In genomic region chr10:78831001-78831400, GRCh38 we compare ENCODE assay signal across 21 cellular contexts.
DNase-seq lines count a peak whose midpoint lies in the region; ATAC-seq, FAIRE-seq and TF ChIP-seq lines count a peak whose summit lies in the region.
"Had no signal": no experiment of that assay in that cellular context is flagged by ENCODE, and none has a peak within 500 bp of the region (broad histone marks: within the 10 kb centered on the region; RNA-seq: fewer than 3 reads in every experiment).

No MANE protein-coding gene starts in this region.

- H3K4me3 Mint-ChIP-seq in nephron: no peak overlapping the region
- H3K4me3 Mint-ChIP-seq in activated CD4-positive, alpha-beta T cell treated with anti-CD3 and anti-CD28 coated beads for 36 hours: no peak overlapping the region
- H3K4me3 Mint-ChIP-seq: CD8-positive, alpha-beta T cell; H9 had no signal

- no peaks in the 10 kb centered on the region for H3K79me2 ChIP-seq in HCT116 (ENCODE audit: insufficient read depth, low read length)

- no peaks in the 10 kb centered on the region for H3K9me2 ChIP-seq in HCT116 (ENCODE audit: insufficient read depth)

- peaks cover 17% of the 10 kb centered on the region for H3K27me3 Mint-ChIP-seq in nephron (ENCODE audit: low read depth)
- H3K27me3 Mint-ChIP-seq in activated CD4-positive, alpha-beta T cell treated with anti-CD3 and anti-CD28 coated beads for 36 hours: peaks cover 22% of the 10 kb centered on the region

- no TSS peak for BruUV-seq in HCT116 (replicated peaks; lab: Mats Ljungman, UMichigan)

- no peak for TF ChIP-seq EP300 in A549 (IDR thresholded peaks at IDR 0.05)

- FAIRE-seq in A549 (lab: Jason Lieb, UNC): no peak
- FAIRE-seq: D721Med had no signal

- peaks cover 26% of the 10 kb centered on the region for H3K9me3 ChIP-seq in A549
- H3K9me3 ChIP-seq in HCT116 (ENCODE audit: control insufficient read depth in 1 of 2, insufficient read depth in 1 of 2, low read depth in 1 of 2, low read length in 2 of 2): no peaks in the 10 kb centered on the region

- TF ChIP-seq RAD21 in A549 (conservative IDR thresholded peaks at IDR 0.05 in 1 of 2, IDR thresholded peaks at IDR 0.05 in 1 of 2) (no peak), HCT116 (IDR thresholded peaks at IDR 0.05; ENCODE audit: low read depth) (no peak)

- TF ChIP-seq CTCF in A549 (IDR thresholded peaks at IDR 0.05) (no peak), HCT116 (IDR thresholded peaks at IDR 0.05 in 2 of 3, conservative IDR thresholded peaks at IDR 0.05 in 1 of 3; ENCODE audit: borderline replicate concordance in 1 of 3, insufficient read depth in 1 of 3, low read depth in 2 of 3, low read length in 2 of 3) (no peak), nephron (IDR thresholded peaks at IDR 0.05; ENCODE audit: unreplicated experiment in 3 of 3) (no peak), dorsolateral prefrontal cortex (IDR thresholded peaks at IDR 0.05 in 54 of 56, conservative IDR thresholded peaks at IDR 0.05 in 2 of 56; ENCODE audit: low read depth in 1 of 56, partially characterized antibody in 56 of 56) (no peak)

- TF ChIP-seq POLR2A in A549 (IDR thresholded peaks at IDR 0.05; ENCODE audit: low read length): no peak
- TF ChIP-seq POLR2A in HCT116 (IDR thresholded peaks at IDR 0.05; ENCODE audit: borderline replicate concordance, extremely low read depth, insufficient read depth, insufficient read length): no peak

- ATAC-seq in A549: no peak
- ATAC-seq in HCT116: no peak
- ATAC-seq in HG03469 (IDR thresholded peaks at IDR 0.05; ENCODE audit: unreplicated experiment): no peak
- ATAC-seq in activated CD4-positive, alpha-beta T cell treated with anti-CD3 and anti-CD28 coated beads for 36 hours: no peak
- ATAC-seq in GM19455 (IDR thresholded peaks at IDR 0.05; ENCODE audit: unreplicated experiment): no peak
- ATAC-seq: CD8-positive, alpha-beta T cell had no signal

- H3K9me3 Mint-ChIP-seq in nephron: peaks cover 7% of the 10 kb centered on the region
- peaks cover 3% of the 10 kb centered on the region for H3K9me3 Mint-ChIP-seq in activated CD4-positive, alpha-beta T cell treated with anti-CD3 and anti-CD28 coated beads for 36 hours (ENCODE audit: low read depth)

- 94% methylated on average over 7 of the region's 7 CpGs for WGBS in A549 (ENCODE audit: missing lambda C conversion rate)

- POLR2A ChIA-PET in A549 (lab: Yijun Ruan, JAX): no interaction called here
- POLR2A ChIA-PET in HCT116 (lab: Charles Lee): no interaction called here
- POLR2A ChIA-PET in activated CD4-positive, alpha-beta T cell treated with anti-CD3 and anti-CD28 coated beads for 36 hours (lab: Charles Lee): no interaction called here

- RAD21 ChIA-PET in HCT116 (lab: Charles Lee; ENCODE audit: low non-redundant PET in 1 of 2, low total read pairs in 2 of 2, uncharacterized antibody in 2 of 2, unreplicated experiment in 2 of 2): no interaction called here

- H3K4me2 ChIP-seq in A549: peak overlapping the region; percentile 64
- peak overlapping the region; percentile 55; the same call in 1 of the 2 replicates for H3K4me2 ChIP-seq in HCT116 (ENCODE audit: low read length)
- H3K4me2 ChIP-seq: BLaER1 had no signal

- H3K4me3 ChIP-seq in A549: no peak overlapping the region
- no peak overlapping the region for H3K4me3 ChIP-seq in HCT116 (replicated peaks in 1 of 2; ENCODE audit: low read depth in 1 of 2, low read length in 2 of 2)
- H3K4me3 ChIP-seq in dorsolateral prefrontal cortex: no peak overlapping the region
- H3K4me3 ChIP-seq: BLaER1 had no signal

- CTCF ChIA-PET in A549 (lab: Yijun Ruan, JAX): interaction anchor here (1.1 kb wide), 1 partner anchor 8 kb away, joined by 3 read pairs; no protein-coding TSS in a partner anchor
- CTCF ChIA-PET in HCT116 (lab: Charles Lee): no interaction called here
- CTCF ChIA-PET in activated CD4-positive, alpha-beta T cell treated with anti-CD3 and anti-CD28 coated beads for 36 hours (lab: Charles Lee): no interaction called here

- peak overlapping the region; percentile 2 to 29 (median 5) for H3K27ac Mint-ChIP-seq in nephron
- H3K27ac Mint-ChIP-seq in activated CD4-positive, alpha-beta T cell treated with anti-CD3 and anti-CD28 coated beads for 36 hours: no peak overlapping the region
- H3K27ac Mint-ChIP-seq: CD8-positive, alpha-beta T cell; H9 had no signal

- no peaks in the 10 kb centered on the region for H3K36me3 ChIP-seq in HCT116 (ENCODE audit: control insufficient read depth in 1 of 2, insufficient read depth in 2 of 2, low read length in 2 of 2)
- H3K36me3 ChIP-seq: BLaER1 had no signal

- H3K27ac ChIP-seq in A549 (peak overlapping the region; percentile 51 to 76; a peak in 5 of 6 replicates), HCT116 (ENCODE audit: low read depth, low read length) (no peak overlapping the region), dorsolateral prefrontal cortex (no peak overlapping the region)
- H3K27ac ChIP-seq: BLaER1 had no signal

- no peaks in the 10 kb centered on the region for H4K20me1 ChIP-seq in HCT116 (ENCODE audit: insufficient read depth)
- H4K20me1 ChIP-seq: BLaER1 had no signal

- intact Hi-C loops in HCT116 (cut with micrococcal nuclease) (no loop called here), dorsolateral prefrontal cortex (cut with DNase I) (no loop called here)
- intact Hi-C loops in activated CD4-positive, alpha-beta T cell treated with anti-CD3 and anti-CD28 coated beads for 36 hours (cut with DNase I, micrococcal nuclease): no loop called here

- no peak for DNase-seq in A549 (ENCODE audit: low read depth in 1 of 2, low spot score in 1 of 2)
- no peak for DNase-seq in HCT116 (ENCODE audit: low read depth, low spot score)
- peak; percentile 11 for DNase-seq in amniotic epithelial cell (ENCODE audit: low read depth)
- DNase-seq in dorsolateral prefrontal cortex: no peak
- DNase-seq in activated CD4-positive, alpha-beta T cell treated with anti-CD3 and anti-CD28 coated beads for 36 hours: no peak
- DNase-seq: CD8-positive, alpha-beta T cell; H9; KG1; MV-4-11; NCI-H1417; NCI-H187; NCI-H2107; NCI-H510A; NCI-H774; OCI-M1; SHP77 treated with DMSO at 0.1 percent for 48 hours had no signal

- H3K4me1 Mint-ChIP-seq in nephron: peaks cover 33% of the 10 kb centered on the region
- H3K4me1 Mint-ChIP-seq in activated CD4-positive, alpha-beta T cell treated with anti-CD3 and anti-CD28 coated beads for 36 hours: no peaks in the 10 kb centered on the region

- H3K36me3 Mint-ChIP-seq in nephron (ENCODE audit: low read depth): no peaks in the 10 kb centered on the region
- no peaks in the 10 kb centered on the region for H3K36me3 Mint-ChIP-seq in activated CD4-positive, alpha-beta T cell treated with anti-CD3 and anti-CD28 coated beads for 36 hours (ENCODE audit: low read depth)
- H3K36me3 Mint-ChIP-seq: CD8-positive, alpha-beta T cell had no signal

- H3K9ac ChIP-seq in HCT116 (ENCODE audit: low read length): no peak overlapping the region
- H3K9ac ChIP-seq: BLaER1 had no signal

- no peak overlapping the region for H2AFZ ChIP-seq in HCT116 (ENCODE audit: low read depth, low read length, poor library complexity, severe bottlenecking)

- peaks cover 18% of the 10 kb centered on the region for H3K4me1 ChIP-seq in A549
- peaks cover 0 to 18% of the 10 kb centered on the region in 2 experiments; a peak in 2 of 4 replicates for H3K4me1 ChIP-seq in HCT116 (ENCODE audit: control insufficient read depth in 1 of 2, insufficient read depth in 2 of 2, low read length in 2 of 2)
- H3K4me1 ChIP-seq: BLaER1 had no signal

- H3K27me3 ChIP-seq in HCT116 (ENCODE audit: insufficient read depth, low read length) (no peaks in the 10 kb centered on the region), dorsolateral prefrontal cortex (no peaks in the 10 kb centered on the region)
- H3K27me3 ChIP-seq: BLaER1 had no signal

TF ChIP-seq in A549, 52 proteins besides CTCF, POLR2A, EP300 and RAD21 (continues in another document):
- TF ChIP-seq NR3C1 (IDR thresholded peaks at IDR 0.05) (no peak), HOXB5 (CRISPR knock-in tag; IDR thresholded peaks at IDR 0.05) (no peak), GATA3 (IDR thresholded peaks at IDR 0.05; ENCODE audit: borderline replicate concordance) (no peak), ELK1 (IDR thresholded peaks at IDR 0.05; ENCODE audit: low read depth, low read length) (no peak)

TF ChIP-seq in HCT116, 20 proteins besides CTCF, POLR2A, EP300 and RAD21:
- TF ChIP-seq ZBTB33 (IDR thresholded peaks at IDR 0.05; ENCODE audit: extremely low read depth, insufficient replicate concordance, low read length) (no peak), MAX (IDR thresholded peaks at IDR 0.05) (0 out of 2 replicates have a peak, but pooled peaks have one; percentile 7)

Comparison
In these comparisons a context has a peak if more than half of its experiments do, and no peak if none do; other contexts are left out.
1. H3K27ac ChIP-seq: peak in A549 (2 of 2); none in HCT116 (single experiment) and dorsolateral prefrontal cortex (0 of 59).
2. Of the 6 proteins assayed by ChIP-seq in both A549 and HCT116: peak only in A549: none; only in HCT116: MAX; in both: none; in neither: 5.